1 cellular context compared by ENCODE assay signal in the genomic region with DNA sequence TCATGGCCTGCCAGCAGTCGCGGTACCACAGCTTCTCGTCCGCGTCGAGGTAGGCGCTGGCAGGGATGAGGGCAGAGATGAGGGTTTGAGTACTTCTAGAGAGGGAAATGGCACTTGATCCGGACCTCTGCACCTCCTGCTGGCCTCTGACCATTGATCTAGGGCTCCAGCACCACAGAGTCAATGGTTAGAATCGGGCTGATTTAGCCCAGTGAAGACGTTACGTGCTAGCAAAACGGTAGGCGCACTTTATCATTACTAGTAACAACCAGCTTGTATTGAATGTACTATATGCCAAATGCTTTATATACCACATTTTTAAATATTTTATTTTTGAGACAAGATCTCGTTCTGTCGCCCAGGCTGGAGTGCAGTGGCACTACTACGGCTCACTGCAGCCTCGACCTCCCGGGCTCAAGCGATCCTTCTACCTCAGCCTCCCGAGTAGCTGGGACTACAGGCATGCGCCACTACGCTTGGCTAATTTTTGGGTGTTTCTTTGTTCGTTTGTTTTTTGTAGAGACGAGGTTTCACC.
TF ChIP-seq lines count a peak whose summit lies in the region.

No MANE protein-coding gene starts in this region.

TF ChIP-seq in HepG2, 621 proteins besides CTCF, POLR2A, EP300 and RAD21 (continued from another document and continues in another):
- TF ChIP-seq, protein P1, sequence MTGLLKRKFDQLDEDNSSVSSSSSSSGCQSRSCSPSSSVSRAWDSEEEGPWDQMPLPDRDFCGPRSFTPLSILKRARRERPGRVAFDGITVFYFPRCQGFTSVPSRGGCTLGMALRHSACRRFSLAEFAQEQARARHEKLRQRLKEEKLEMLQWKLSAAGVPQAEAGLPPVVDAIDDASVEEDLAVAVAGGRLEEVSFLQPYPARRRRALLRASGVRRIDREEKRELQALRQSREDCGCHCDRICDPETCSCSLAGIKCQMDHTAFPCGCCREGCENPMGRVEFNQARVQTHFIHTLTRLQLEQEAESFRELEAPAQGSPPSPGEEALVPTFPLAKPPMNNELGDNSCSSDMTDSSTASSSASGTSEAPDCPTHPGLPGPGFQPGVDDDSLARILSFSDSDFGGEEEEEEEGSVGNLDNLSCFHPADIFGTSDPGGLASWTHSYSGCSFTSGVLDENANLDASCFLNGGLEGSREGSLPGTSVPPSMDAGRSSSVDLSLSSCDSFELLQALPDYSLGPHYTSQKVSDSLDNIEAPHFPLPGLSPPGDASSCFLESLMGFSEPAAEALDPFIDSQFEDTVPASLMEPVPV (CRISPR knock-in tag; IDR thresholded peaks at IDR 0.05): 0 out of 2 replicates have a peak, but pooled peaks have one; percentile 42
- TF ChIP-seq, protein P2, sequence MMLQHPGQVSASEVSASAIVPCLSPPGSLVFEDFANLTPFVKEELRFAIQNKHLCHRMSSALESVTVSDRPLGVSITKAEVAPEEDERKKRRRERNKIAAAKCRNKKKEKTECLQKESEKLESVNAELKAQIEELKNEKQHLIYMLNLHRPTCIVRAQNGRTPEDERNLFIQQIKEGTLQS (CRISPR knock-in tag; IDR thresholded peaks at IDR 0.05): no peak
- TF ChIP-seq ZNF430 (CRISPR knock-in tag; IDR thresholded peaks at IDR 0.05): peak; percentile 23
- TF ChIP-seq, protein P3, sequence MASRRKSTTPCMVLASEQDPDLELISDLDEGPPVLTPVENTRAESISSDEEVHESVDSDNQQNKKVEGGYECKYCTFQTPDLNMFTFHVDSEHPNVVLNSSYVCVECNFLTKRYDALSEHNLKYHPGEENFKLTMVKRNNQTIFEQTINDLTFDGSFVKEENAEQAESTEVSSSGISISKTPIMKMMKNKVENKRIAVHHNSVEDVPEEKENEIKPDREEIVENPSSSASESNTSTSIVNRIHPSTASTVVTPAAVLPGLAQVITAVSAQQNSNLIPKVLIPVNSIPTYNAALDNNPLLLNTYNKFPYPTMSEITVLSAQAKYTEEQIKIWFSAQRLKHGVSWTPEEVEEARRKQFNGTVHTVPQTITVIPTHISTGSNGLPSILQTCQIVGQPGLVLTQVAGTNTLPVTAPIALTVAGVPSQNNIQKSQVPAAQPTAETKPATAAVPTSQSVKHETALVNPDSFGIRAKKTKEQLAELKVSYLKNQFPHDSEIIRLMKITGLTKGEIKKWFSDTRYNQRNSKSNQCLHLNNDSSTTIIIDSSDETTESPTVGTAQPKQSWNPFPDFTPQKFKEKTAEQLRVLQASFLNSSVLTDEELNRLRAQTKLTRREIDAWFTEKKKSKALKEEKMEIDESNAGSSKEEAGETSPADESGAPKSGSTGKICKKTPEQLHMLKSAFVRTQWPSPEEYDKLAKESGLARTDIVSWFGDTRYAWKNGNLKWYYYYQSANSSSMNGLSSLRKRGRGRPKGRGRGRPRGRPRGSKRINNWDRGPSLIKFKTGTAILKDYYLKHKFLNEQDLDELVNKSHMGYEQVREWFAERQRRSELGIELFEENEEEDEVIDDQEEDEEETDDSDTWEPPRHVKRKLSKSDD (CRISPR knock-in tag; IDR thresholded peaks at IDR 0.05; ENCODE audit: low read depth): no peak
- TF ChIP-seq ZNF501 (CRISPR knock-in tag; IDR thresholded peaks at IDR 0.05): no peak
- TF ChIP-seq, protein P4, sequence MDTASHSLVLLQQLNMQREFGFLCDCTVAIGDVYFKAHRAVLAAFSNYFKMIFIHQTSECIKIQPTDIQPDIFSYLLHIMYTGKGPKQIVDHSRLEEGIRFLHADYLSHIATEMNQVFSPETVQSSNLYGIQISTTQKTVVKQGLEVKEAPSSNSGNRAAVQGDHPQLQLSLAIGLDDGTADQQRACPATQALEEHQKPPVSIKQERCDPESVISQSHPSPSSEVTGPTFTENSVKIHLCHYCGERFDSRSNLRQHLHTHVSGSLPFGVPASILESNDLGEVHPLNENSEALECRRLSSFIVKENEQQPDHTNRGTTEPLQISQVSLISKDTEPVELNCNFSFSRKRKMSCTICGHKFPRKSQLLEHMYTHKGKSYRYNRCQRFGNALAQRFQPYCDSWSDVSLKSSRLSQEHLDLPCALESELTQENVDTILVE (CRISPR knock-in tag; IDR thresholded peaks at IDR 0.05): no peak
- TF ChIP-seq, protein P5, sequence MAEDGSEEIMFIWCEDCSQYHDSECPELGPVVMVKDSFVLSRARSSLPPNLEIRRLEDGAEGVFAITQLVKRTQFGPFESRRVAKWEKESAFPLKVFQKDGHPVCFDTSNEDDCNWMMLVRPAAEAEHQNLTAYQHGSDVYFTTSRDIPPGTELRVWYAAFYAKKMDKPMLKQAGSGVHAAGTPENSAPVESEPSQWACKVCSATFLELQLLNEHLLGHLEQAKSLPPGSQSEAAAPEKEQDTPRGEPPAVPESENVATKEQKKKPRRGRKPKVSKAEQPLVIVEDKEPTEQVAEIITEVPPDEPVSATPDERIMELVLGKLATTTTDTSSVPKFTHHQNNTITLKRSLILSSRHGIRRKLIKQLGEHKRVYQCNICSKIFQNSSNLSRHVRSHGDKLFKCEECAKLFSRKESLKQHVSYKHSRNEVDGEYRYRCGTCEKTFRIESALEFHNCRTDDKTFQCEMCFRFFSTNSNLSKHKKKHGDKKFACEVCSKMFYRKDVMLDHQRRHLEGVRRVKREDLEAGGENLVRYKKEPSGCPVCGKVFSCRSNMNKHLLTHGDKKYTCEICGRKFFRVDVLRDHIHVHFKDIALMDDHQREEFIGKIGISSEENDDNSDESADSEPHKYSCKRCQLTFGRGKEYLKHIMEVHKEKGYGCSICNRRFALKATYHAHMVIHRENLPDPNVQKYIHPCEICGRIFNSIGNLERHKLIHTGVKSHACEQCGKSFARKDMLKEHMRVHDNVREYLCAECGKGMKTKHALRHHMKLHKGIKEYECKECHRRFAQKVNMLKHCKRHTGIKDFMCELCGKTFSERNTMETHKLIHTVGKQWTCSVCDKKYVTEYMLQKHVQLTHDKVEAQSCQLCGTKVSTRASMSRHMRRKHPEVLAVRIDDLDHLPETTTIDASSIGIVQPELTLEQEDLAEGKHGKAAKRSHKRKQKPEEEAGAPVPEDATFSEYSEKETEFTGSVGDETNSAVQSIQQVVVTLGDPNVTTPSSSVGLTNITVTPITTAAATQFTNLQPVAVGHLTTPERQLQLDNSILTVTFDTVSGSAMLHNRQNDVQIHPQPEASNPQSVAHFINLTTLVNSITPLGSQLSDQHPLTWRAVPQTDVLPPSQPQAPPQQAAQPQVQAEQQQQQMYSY (CRISPR knock-in tag; IDR thresholded peaks at IDR 0.05): no peak
- no peak for TF ChIP-seq SRF (IDR thresholded peaks at IDR 0.05; ENCODE audit: low read depth, low read length)
- TF ChIP-seq SAP130 (CRISPR knock-in tag; IDR thresholded peaks at IDR 0.05; ENCODE audit: low read depth): peak; percentile 3; the same call in 1 of the 2 replicates
- TF ChIP-seq, protein P6, sequence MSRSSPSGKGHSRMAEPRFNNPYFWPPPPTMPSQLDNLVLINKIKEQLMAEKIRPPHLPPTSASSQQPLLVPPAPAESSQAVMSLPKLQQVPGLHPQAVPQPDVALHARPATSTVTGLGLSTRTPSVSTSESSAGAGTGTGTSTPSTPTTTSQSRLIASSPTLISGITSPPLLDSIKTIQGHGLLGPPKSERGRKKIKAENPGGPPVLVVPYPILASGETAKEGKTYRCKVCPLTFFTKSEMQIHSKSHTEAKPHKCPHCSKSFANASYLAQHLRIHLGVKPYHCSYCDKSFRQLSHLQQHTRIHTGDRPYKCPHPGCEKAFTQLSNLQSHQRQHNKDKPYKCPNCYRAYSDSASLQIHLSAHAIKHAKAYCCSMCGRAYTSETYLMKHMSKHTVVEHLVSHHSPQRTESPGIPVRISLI (CRISPR knock-in tag; IDR thresholded peaks at IDR 0.05; ENCODE audit: borderline replicate concordance): no peak
- TF ChIP-seq, protein P7, sequence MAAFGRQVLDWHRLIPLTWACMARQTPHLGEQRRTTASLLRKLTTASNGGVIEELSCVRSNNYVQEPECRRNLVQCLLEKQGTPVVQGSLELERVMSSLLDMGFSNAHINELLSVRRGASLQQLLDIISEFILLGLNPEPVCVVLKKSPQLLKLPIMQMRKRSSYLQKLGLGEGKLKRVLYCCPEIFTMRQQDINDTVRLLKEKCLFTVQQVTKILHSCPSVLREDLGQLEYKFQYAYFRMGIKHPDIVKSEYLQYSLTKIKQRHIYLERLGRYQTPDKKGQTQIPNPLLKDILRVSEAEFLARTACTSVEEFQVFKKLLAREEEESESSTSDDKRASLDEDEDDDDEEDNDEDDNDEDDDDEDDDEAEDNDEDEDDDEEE (CRISPR knock-in tag; IDR thresholded peaks at IDR 0.05): no peak
- 0 out of 2 replicates have a peak, but pooled peaks have one; percentile 45 for TF ChIP-seq MTA1 (CRISPR knock-in tag; IDR thresholded peaks at IDR 0.05; ENCODE audit: borderline replicate concordance)
- no peak for TF ChIP-seq SMAD3 (CRISPR knock-in tag; IDR thresholded peaks at IDR 0.05)
- TF ChIP-seq NR1H2 (CRISPR knock-in tag; IDR thresholded peaks at IDR 0.05; ENCODE audit: borderline replicate concordance, low read depth): no peak
- peak; percentile 91 for TF ChIP-seq ZNF839 (CRISPR knock-in tag; IDR thresholded peaks at IDR 0.05; ENCODE audit: borderline replicate concordance)
- TF ChIP-seq ARID2 (CRISPR knock-in tag; IDR thresholded peaks at IDR 0.05; ENCODE audit: borderline replicate concordance): peak; percentile 23; the same call in 1 of the 2 replicates
- no peak for TF ChIP-seq MED1 (CRISPR knock-in tag; IDR thresholded peaks at IDR 0.05)
- TF ChIP-seq RBAK (CRISPR knock-in tag; IDR thresholded peaks at IDR 0.05): no peak
- TF ChIP-seq, protein P8, sequence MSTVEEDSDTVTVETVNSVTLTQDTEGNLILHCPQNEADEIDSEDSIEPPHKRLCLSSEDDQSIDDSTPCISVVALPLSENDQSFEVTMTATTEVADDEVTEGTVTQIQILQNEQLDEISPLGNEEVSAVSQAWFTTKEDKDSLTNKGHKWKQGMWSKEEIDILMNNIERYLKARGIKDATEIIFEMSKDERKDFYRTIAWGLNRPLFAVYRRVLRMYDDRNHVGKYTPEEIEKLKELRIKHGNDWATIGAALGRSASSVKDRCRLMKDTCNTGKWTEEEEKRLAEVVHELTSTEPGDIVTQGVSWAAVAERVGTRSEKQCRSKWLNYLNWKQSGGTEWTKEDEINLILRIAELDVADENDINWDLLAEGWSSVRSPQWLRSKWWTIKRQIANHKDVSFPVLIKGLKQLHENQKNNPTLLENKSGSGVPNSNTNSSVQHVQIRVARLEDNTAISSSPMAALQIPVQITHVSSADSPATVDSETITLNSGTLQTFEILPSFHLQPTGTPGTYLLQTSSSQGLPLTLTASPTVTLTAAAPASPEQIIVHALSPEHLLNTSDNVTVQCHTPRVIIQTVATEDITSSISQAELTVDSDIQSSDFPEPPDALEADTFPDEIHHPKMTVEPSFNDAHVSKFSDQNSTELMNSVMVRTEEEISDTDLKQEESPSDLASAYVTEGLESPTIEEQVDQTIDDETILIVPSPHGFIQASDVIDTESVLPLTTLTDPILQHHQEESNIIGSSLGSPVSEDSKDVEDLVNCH (CRISPR knock-in tag; IDR thresholded peaks at IDR 0.05): no peak
- TF ChIP-seq KMT2A (CRISPR knock-in tag; IDR thresholded peaks at IDR 0.05): no peak
- no peak for TF ChIP-seq JDP2 (CRISPR knock-in tag; IDR thresholded peaks at IDR 0.05; ENCODE audit: borderline replicate concordance)
- no peak for TF ChIP-seq HOXD1 (CRISPR knock-in tag; IDR thresholded peaks at IDR 0.05)
- TF ChIP-seq KLF9 (CRISPR knock-in tag; IDR thresholded peaks at IDR 0.05; ENCODE audit: low read depth): no peak; the same call in 1 of the 2 replicates
- no peak for TF ChIP-seq DR1 (CRISPR knock-in tag; IDR thresholded peaks at IDR 0.05)
- TF ChIP-seq SALL2 (CRISPR knock-in tag; IDR thresholded peaks at IDR 0.05): 0 out of 2 replicates have a peak, but pooled peaks have one; percentile 10
- no peak for TF ChIP-seq ZBTB3 (CRISPR knock-in tag; IDR thresholded peaks at IDR 0.05; ENCODE audit: borderline replicate concordance, low read depth)
- TF ChIP-seq, protein P9, sequence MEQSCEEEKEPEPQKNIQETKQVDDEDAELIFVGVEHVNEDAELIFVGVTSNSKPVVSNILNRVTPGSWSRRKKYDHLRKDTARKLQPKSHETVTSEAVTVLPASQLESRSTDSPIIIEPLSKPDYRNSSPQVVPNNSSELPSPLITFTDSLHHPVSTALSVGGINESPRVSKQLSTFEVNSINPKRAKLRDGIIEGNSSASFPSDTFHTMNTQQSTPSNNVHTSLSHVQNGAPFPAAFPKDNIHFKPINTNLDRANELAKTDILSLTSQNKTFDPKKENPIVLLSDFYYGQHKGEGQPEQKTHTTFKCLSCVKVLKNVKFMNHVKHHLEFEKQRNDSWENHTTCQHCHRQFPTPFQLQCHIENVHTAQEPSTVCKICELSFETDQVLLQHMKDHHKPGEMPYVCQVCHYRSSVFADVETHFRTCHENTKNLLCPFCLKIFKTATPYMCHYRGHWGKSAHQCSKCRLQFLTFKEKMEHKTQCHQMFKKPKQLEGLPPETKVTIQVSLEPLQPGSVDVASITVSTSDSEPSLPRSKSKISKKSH (CRISPR knock-in tag; IDR thresholded peaks at IDR 0.05; ENCODE audit: borderline replicate concordance): no peak
- TF ChIP-seq ZNF772 (CRISPR knock-in tag; IDR thresholded peaks at IDR 0.05): no peak
- TF ChIP-seq ZNF549 (CRISPR knock-in tag; IDR thresholded peaks at IDR 0.05): no peak
- TF ChIP-seq ZNF572 (CRISPR knock-in tag; IDR thresholded peaks at IDR 0.05): peak; percentile 44; the same call in 1 of the 2 replicates
- TF ChIP-seq ZNF607 (CRISPR knock-in tag; IDR thresholded peaks at IDR 0.05; ENCODE audit: borderline replicate concordance): peak; percentile 46; the same call in 1 of the 2 replicates
- no peak for TF ChIP-seq ELF3 (CRISPR knock-in tag; IDR thresholded peaks at IDR 0.05)
- no peak for TF ChIP-seq ZNF616 (CRISPR knock-in tag; IDR thresholded peaks at IDR 0.05; ENCODE audit: low read depth)
- TF ChIP-seq, protein P10, sequence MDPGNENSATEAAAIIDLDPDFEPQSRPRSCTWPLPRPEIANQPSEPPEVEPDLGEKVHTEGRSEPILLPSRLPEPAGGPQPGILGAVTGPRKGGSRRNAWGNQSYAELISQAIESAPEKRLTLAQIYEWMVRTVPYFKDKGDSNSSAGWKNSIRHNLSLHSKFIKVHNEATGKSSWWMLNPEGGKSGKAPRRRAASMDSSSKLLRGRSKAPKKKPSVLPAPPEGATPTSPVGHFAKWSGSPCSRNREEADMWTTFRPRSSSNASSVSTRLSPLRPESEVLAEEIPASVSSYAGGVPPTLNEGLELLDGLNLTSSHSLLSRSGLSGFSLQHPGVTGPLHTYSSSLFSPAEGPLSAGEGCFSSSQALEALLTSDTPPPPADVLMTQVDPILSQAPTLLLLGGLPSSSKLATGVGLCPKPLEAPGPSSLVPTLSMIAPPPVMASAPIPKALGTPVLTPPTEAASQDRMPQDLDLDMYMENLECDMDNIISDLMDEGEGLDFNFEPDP (CRISPR knock-in tag; conservative IDR thresholded peaks at IDR 0.05): no peak
- TF ChIP-seq TBP (CRISPR knock-in tag; IDR thresholded peaks at IDR 0.05): 0 out of 2 replicates have a peak, but pooled peaks have one; percentile 44
- TF ChIP-seq, protein P11, sequence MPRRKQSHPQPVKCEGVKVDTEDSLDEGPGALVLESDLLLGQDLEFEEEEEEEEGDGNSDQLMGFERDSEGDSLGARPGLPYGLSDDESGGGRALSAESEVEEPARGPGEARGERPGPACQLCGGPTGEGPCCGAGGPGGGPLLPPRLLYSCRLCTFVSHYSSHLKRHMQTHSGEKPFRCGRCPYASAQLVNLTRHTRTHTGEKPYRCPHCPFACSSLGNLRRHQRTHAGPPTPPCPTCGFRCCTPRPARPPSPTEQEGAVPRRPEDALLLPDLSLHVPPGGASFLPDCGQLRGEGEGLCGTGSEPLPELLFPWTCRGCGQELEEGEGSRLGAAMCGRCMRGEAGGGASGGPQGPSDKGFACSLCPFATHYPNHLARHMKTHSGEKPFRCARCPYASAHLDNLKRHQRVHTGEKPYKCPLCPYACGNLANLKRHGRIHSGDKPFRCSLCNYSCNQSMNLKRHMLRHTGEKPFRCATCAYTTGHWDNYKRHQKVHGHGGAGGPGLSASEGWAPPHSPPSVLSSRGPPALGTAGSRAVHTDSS (CRISPR knock-in tag; conservative IDR thresholded peaks at IDR 0.05): no peak
